Comparison of ENCODE assay signal across 8 cellular contexts in the genomic region with DNA sequence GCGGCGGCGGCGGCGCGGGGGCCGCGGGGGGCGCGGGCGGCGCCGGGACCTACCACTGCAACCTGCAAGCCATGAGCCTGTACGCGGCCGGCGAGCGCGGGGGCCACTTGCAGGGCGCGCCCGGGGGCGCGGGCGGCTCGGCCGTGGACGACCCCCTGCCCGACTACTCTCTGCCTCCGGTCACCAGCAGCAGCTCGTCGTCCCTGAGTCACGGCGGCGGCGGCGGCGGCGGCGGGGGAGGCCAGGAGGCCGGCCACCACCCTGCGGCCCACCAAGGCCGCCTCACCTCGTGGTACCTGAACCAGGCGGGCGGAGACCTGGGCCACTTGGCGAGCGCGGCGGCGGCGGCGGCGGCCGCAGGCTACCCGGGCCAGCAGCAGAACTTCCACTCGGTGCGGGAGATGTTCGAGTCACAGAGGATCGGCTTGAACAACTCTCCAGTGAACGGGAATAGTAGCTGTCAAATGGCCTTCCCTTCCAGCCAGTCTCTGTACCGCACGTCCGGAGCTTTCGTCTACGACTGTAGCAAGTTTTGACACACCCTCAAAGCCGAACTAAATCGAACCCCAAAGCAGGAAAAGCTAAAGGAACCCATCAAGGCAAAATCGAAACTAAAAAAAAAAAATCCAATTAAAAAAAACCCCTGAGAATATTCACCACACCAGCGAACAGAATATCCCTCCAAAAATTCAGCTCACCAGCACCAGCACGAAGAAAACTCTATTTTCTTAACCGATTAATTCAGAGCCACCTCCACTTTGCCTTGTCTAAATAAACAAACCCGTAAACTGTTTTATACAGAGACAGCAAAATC. TPM values are rescaled to one million over a fixed set of nuclear protein-coding genes. Genes with fewer than 3 reads are reported as not detected.
DNase-seq lines count a peak whose midpoint lies in the region; ATAC-seq, FAIRE-seq and TF ChIP-seq lines count a peak whose summit lies in the region.

No MANE protein-coding gene starts in this region.

- H3F3A ChIP-seq in GM23338 (replicated peaks; ENCODE audit: low read depth): peaks cover 19% of the 10 kb centered on the region; the same call in 1 of the 2 replicates

- intact Hi-C loops in activated CD4-positive, alpha-beta memory T cell treated with anti-CD3 and anti-CD28 coated beads for 36 hours (cut with micrococcal nuclease): no loop called here
- intact Hi-C loops in spleen (cut with DNase I; ENCODE audit: low total_unique reads): no loop called here

- peaks cover 6% of the 10 kb centered on the region; the same call in 2 of the 3 replicates for H3K9me3 Mint-ChIP-seq in GM23338
- H3K9me3 Mint-ChIP-seq in activated CD4-positive, alpha-beta memory T cell treated with anti-CD3 and anti-CD28 coated beads for 36 hours: no peaks in the 10 kb centered on the region

- H3K4me3 ChIP-seq in A549: peak overlapping the region; percentile 83
- peak overlapping the region; percentile 46 for H3K4me3 ChIP-seq in GM23338
- peak overlapping the region; percentile 65 to 67 for H3K4me3 ChIP-seq in right atrium auricular region
- peak overlapping the region; percentile 13 to 79 (median 52) for H3K4me3 ChIP-seq in spleen

- CTCF ChIA-PET in A549 (lab: Yijun Ruan, JAX): interaction anchor here (0.6 to 2.7 kb wide), 17 partner anchors 9 to 1111 kb away, joined by 3 to 12 read pairs (median 4); no protein-coding TSS in a partner anchor
- CTCF ChIA-PET in activated CD4-positive, alpha-beta memory T cell treated with anti-CD3 and anti-CD28 coated beads for 36 hours (lab: Charles Lee): interaction anchor here (0.5 to 2.4 kb wide), 11 partner anchors 8 to 1023 kb away, joined by 3 to 9 read pairs (median 4); no protein-coding TSS in a partner anchor

- H3K9me3 ChIP-seq in A549 (no peaks in the 10 kb centered on the region), right atrium auricular region (no peaks in the 10 kb centered on the region), spleen (peaks cover 0 to 18% (median 0%) of the 10 kb centered on the region in 8 donors)

- H3K4me3 Mint-ChIP-seq in GM23338: peak overlapping the region; percentile 66
- H3K4me3 Mint-ChIP-seq in activated CD4-positive, alpha-beta memory T cell treated with anti-CD3 and anti-CD28 coated beads for 36 hours: peak overlapping the region; percentile 69

- H3K9me2 ChIP-seq in GM23338 (ENCODE audit: insufficient read depth): no peaks in the 10 kb centered on the region

- 0 out of 2 replicates have a peak overlapping the region, but pooled peaks have one; percentile 59 for H2AFZ ChIP-seq in GM23338

- no peak overlapping the region for H3K27ac Mint-ChIP-seq in GM23338
- H3K27ac Mint-ChIP-seq in activated CD4-positive, alpha-beta memory T cell treated with anti-CD3 and anti-CD28 coated beads for 36 hours: no peak overlapping the region

- H3K4me1 Mint-ChIP-seq in GM23338: peaks cover 32% of the 10 kb centered on the region
- peaks cover 36% of the 10 kb centered on the region for H3K4me1 Mint-ChIP-seq in activated CD4-positive, alpha-beta memory T cell treated with anti-CD3 and anti-CD28 coated beads for 36 hours (ENCODE audit: low read depth)

- TF ChIP-seq CTCF in A549 (IDR thresholded peaks at IDR 0.05) (no peak), GM23338 (conservative IDR thresholded peaks at IDR 0.05; ENCODE audit: low read depth in 2 of 2) (no peak), right atrium auricular region (IDR thresholded peaks at IDR 0.05) (no peak), spleen (IDR thresholded peaks at IDR 0.05 in 8 of 11, conservative IDR thresholded peaks at IDR 0.05 in 3 of 11) (no peak)

- POLR2A ChIA-PET in A549 (lab: Yijun Ruan, JAX): no interaction called here
- POLR2A ChIA-PET in activated CD4-positive, alpha-beta memory T cell treated with anti-CD3 and anti-CD28 coated beads for 36 hours (lab: Charles Lee): no interaction called here

- no peaks in the 10 kb centered on the region; the same call in 2 of the 3 replicates for H3K36me3 Mint-ChIP-seq in GM23338 (ENCODE audit: low read depth)
- peaks cover 6% of the 10 kb centered on the region for H3K36me3 Mint-ChIP-seq in activated CD4-positive, alpha-beta memory T cell treated with anti-CD3 and anti-CD28 coated beads for 36 hours

- peak in 1 of 2 experiments; percentile 29 for DNase-seq in A549 (ENCODE audit: low read depth in 1 of 2, low spot score in 1 of 2)
- peak; percentile 49 for DNase-seq in GM23338 (ENCODE audit: low spot score)
- DNase-seq in activated CD4-positive, alpha-beta memory T cell treated with anti-CD3 and anti-CD28 coated beads for 36 hours: peak; percentile 17
- no peak for DNase-seq in right atrium auricular region (ENCODE audit: low spot score)
- no peak for DNase-seq in spleen
- no peak for DNase-seq in GM19240 (ENCODE audit: insufficient read length, low spot score)
- DNase-seq in HuH-7 (ENCODE audit: low spot score): no peak
- no peak for DNase-seq in iPS-NIHi7 (ENCODE audit: extremely low spot score)

- H3K4me2 ChIP-seq in A549: peak overlapping the region; percentile 99
- H3K4me2 ChIP-seq in GM23338: peak overlapping the region; percentile 73

- TF ChIP-seq EP300 in A549 (IDR thresholded peaks at IDR 0.05): no peak

- no peaks in the 10 kb centered on the region for H3K36me3 ChIP-seq in GM23338 (ENCODE audit: insufficient read depth)
- H3K36me3 ChIP-seq in right atrium auricular region: no peaks in the 10 kb centered on the region
- H3K36me3 ChIP-seq in spleen: no peaks in the 10 kb centered on the region

- TF ChIP-seq RAD21 in A549 (conservative IDR thresholded peaks at IDR 0.05 in 1 of 2, IDR thresholded peaks at IDR 0.05 in 1 of 2): no peak

- peaks cover 22% of the 10 kb centered on the region for H4K20me1 ChIP-seq in GM23338 (replicated peaks; ENCODE audit: insufficient read depth)

- H3K27me3 ChIP-seq in GM23338 (ENCODE audit: insufficient read depth): peaks cover 97% of the 10 kb centered on the region
- H3K27me3 ChIP-seq in right atrium auricular region: peaks cover 14 to 17% of the 10 kb centered on the region in 2 donors
- peaks cover 15 to 100% (median 89%) of the 10 kb centered on the region in 7 donors for H3K27me3 ChIP-seq in spleen (replicated peaks in 1 of 7)

- peak overlapping the region; percentile 88 to 99 for H3K27ac ChIP-seq in A549
- no peak overlapping the region for H3K27ac ChIP-seq in GM23338 (ENCODE audit: low read depth)
- H3K27ac ChIP-seq in right atrium auricular region: peak overlapping the region; percentile 74 to 83
- no peak overlapping the region for H3K27ac ChIP-seq in spleen

- H3K79me2 ChIP-seq in GM23338 (replicated peaks; ENCODE audit: insufficient read depth): no peaks in the 10 kb centered on the region

- no peak for FAIRE-seq in A549 (lab: Jason Lieb, UNC)

- H3K27me3 Mint-ChIP-seq in GM23338 (ENCODE audit: insufficient read depth, low read depth, poor library complexity): peaks cover 81% of the 10 kb centered on the region
- peaks cover 60% of the 10 kb centered on the region for H3K27me3 Mint-ChIP-seq in activated CD4-positive, alpha-beta memory T cell treated with anti-CD3 and anti-CD28 coated beads for 36 hours

- 7% methylated on average over 13 of the region's 73 CpGs for WGBS in A549 (ENCODE audit: missing lambda C conversion rate)
- 1 to 7% (median 4%) methylated on average over 31 to 73 of the region's 73 CpGs for WGBS in spleen, 5 donors

- TF ChIP-seq POLR2A in A549 (IDR thresholded peaks at IDR 0.05; ENCODE audit: low read length) (no peak), spleen (IDR thresholded peaks at IDR 0.05) (no peak)

- H3K4me1 ChIP-seq in A549: peaks cover 13% of the 10 kb centered on the region; the same call in 2 of the 3 replicates
- peaks cover 35% of the 10 kb centered on the region for H3K4me1 ChIP-seq in GM23338 (ENCODE audit: insufficient read depth)
- peaks cover 0 to 8% of the 10 kb centered on the region in 2 donors for H3K4me1 ChIP-seq in right atrium auricular region
- H3K4me1 ChIP-seq in spleen: peaks cover 19 to 82% (median 66%) of the 10 kb centered on the region in 6 donors

- peak; percentile 3; a peak in 3 of 6 replicates for ATAC-seq in A549
- no peak for ATAC-seq in GM23338

TF ChIP-seq in A549, 52 proteins besides CTCF, POLR2A, EP300 and RAD21:
- TF ChIP-seq HOXA7 (CRISPR knock-in tag; IDR thresholded peaks at IDR 0.05) (no peak), ZSCAN20 (CRISPR knock-in tag; IDR thresholded peaks at IDR 0.05) (no peak), MAFK (IDR thresholded peaks at IDR 0.05; ENCODE audit: partially characterized antibody) (no peak), RCOR1 (IDR thresholded peaks at IDR 0.05; ENCODE audit: low read depth, low read length) (no peak), RNF2 (IDR thresholded peaks at IDR 0.05; ENCODE audit: borderline replicate concordance, low read depth) (no peak), ZFP36 (IDR thresholded peaks at IDR 0.05; ENCODE audit: borderline replicate concordance, partially characterized antibody) (no peak), SMC3 (IDR thresholded peaks at IDR 0.05) (0 out of 3 replicates have a peak, but pooled peaks have one; percentile 15)

RNA-seq across cellular contexts. Expression of a gene that starts 2.1 kb away (rescaled TPM):
- polyA plus RNA-seq in A549 (2011; rRNA removed) (3.7 and 4.7 TPM in 2 replicates), A549 (2017; fragmentation: RNase III; extraction: RNeasy Plus Mini Kit Qiagen cat#74134 plus additional on column Dnase treatment) (3.0 to 3.4 TPM (median 3.3 TPM) in 3 replicates), GM23338 (2016; fragmentation: Nextera tagmentation; extraction: Ambion mirVana) (0.13 and 0.21 TPM in 2 replicates), spleen (under 1 TPM; 0.20 to 0.67 (median 0.53) TPM)
- 2.7 and 3.8 TPM in 2 replicates for polyA plus RNA-seq in A549 (2012; cell fraction: cytosol; rRNA removed)
- polyA plus RNA-seq in A549 (2012; cell fraction: nucleus; rRNA removed): 3.3 and 5.3 TPM in 2 replicates
- polyA minus RNA-seq in A549 (2011; rRNA and poly(A)+ RNA removed): 1.6 and 2.7 TPM in 2 replicates
- total RNA-seq in GM23338 (2014; rRNA removed; shearing (Covaris generic)): 0.10 and 0.27 TPM in 2 replicates
- under 1 TPM; 0.05 to 0.07 TPM for total RNA-seq in activated CD4-positive, alpha-beta memory T cell treated with anti-CD3 and anti-CD28 coated beads for 36 hours
- total RNA-seq in right atrium auricular region (10 to 100 TPM; 13.5 to 23.6 TPM), spleen (1 to 10 TPM in 1 of 7 donors, under 1 TPM in 6; 0.37 to 1.1 (median 0.58) TPM)

Comparison
In these comparisons a context has a peak if more than half of its experiments do, and no peak if none do; other contexts are left out.
1. DNase-seq: peak in GM23338 (single experiment) and activated CD4-positive, alpha-beta memory T cell treated with anti-CD3 and anti-CD28 coated beads for 36 hours (single experiment); none in right atrium auricular region (single experiment), spleen (single experiment), GM19240 (single experiment), HuH-7 (single experiment) and iPS-NIHi7 (single experiment).
2. H3K27ac ChIP-seq: peak in A549 (2 of 2) and right atrium auricular region (2 of 2); none in GM23338 (single experiment) and spleen (0 of 8).
3. RNA of a gene that starts 2.1 kb away (total RNA-seq): 13.5 to 23.6 TPM in right atrium auricular region; 0.37 to 1.1 TPM in spleen, 0.10 to 0.27 TPM in GM23338 and 0.05 to 0.07 TPM in activated CD4-positive, alpha-beta memory T cell treated with anti-CD3 and anti-CD28 coated beads for 36 hours; every median in the first group is over 4 times any median in the second.
4. Peak in every context shown above with its lines, with median percentiles within 50 percentile points of each other: H3K4me3 ChIP-seq.